In the genomic region with DNA sequence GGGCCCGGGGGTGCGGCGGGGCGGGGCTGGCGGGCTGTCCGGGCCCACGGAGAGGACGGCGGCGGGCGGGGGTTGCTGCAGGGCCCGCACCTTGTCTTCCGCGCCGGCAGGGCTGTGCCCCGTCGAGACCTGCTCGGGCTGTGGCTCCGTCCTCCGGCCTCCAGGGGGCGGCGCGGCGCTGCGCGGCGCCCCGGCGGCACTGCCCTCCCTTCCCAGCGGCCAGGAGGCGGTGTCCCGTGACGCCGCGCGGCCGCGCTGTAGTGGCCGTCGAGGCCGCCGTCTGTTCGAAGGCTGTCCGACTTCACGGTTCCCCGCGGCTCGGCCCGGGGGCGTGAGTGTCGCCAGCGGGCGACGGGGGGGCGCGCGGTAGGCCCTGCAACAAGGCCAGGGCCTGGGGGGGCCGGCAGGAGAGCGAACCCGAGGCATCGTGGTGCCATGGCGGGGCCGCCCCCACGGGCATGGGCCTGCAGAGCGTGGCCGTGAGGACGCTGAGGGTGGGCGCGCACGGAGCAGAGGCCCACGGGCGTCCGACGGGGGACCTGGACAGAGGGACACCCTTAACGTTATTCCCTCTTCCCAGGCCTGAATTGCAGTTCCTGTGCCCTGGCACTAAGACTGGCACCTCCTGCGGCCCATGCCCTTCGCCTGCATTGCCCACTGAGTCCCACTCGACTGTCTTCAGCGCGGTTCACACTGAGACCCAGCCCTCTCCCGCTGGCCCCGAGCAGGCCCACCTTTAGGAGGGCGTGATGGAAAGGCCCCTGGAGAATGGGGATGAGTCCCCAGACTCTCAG, we compare ENCODE assay signal across 1 cellular context.
TF ChIP-seq lines count a peak whose summit lies in the region.

A gene with protein sequence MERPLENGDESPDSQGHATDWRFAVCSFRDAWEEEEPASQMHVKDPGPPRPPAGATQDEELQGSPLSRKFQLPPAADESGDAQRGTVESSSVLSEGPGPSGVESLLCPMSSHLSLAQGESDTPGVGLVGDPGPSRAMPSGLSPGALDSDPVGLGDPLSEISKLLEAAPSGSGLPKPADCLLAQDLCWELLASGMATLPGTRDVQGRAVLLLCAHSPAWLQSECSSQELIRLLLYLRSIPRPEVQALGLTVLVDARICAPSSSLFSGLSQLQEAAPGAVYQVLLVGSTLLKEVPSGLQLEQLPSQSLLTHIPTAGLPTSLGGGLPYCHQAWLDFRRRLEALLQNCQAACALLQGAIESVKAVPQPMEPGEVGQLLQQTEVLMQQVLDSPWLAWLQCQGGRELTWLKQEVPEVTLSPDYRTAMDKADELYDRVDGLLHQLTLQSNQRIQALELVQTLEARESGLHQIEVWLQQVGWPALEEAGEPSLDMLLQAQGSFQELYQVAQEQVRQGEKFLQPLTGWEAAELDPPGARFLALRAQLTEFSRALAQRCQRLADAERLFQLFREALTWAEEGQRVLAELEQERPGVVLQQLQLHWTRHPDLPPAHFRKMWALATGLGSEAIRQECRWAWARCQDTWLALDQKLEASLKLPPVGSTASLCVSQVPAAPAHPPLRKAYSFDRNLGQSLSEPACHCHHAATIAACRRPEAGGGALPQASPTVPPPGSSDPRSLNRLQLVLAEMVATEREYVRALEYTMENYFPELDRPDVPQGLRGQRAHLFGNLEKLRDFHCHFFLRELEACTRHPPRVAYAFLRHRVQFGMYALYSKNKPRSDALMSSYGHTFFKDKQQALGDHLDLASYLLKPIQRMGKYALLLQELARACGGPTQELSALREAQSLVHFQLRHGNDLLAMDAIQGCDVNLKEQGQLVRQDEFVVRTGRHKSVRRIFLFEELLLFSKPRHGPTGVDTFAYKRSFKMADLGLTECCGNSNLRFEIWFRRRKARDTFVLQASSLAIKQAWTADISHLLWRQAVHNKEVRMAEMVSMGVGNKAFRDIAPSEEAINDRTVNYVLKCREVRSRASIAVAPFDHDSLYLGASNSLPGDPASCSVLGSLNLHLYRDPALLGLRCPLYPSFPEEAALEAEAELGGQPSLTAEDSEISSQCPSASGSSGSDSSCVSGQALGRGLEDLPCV (plus strand): TSS at position 237 of the 794 bp plus-strand sequence. CDS start 513 bp downstream, at position 750.

TF ChIP-seq in HepG2, 621 proteins besides CTCF, POLR2A, EP300 and RAD21 (continued from another document):
- TF ChIP-seq, protein P1, sequence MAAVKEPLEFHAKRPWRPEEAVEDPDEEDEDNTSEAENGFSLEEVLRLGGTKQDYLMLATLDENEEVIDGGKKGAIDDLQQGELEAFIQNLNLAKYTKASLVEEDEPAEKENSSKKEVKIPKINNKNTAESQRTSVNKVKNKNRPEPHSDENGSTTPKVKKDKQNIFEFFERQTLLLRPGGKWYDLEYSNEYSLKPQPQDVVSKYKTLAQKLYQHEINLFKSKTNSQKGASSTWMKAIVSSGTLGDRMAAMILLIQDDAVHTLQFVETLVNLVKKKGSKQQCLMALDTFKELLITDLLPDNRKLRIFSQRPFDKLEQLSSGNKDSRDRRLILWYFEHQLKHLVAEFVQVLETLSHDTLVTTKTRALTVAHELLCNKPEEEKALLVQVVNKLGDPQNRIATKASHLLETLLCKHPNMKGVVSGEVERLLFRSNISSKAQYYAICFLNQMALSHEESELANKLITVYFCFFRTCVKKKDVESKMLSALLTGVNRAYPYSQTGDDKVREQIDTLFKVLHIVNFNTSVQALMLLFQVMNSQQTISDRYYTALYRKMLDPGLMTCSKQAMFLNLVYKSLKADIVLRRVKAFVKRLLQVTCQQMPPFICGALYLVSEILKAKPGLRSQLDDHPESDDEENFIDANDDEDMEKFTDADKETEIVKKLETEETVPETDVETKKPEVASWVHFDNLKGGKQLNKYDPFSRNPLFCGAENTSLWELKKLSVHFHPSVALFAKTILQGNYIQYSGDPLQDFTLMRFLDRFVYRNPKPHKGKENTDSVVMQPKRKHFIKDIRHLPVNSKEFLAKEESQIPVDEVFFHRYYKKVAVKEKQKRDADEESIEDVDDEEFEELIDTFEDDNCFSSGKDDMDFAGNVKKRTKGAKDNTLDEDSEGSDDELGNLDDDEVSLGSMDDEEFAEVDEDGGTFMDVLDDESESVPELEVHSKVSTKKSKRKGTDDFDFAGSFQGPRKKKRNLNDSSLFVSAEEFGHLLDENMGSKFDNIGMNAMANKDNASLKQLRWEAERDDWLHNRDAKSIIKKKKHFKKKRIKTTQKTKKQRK (IDR thresholded peaks at IDR 0.05; ENCODE audit: low read length) = no peak
- TF ChIP-seq, protein P2, sequence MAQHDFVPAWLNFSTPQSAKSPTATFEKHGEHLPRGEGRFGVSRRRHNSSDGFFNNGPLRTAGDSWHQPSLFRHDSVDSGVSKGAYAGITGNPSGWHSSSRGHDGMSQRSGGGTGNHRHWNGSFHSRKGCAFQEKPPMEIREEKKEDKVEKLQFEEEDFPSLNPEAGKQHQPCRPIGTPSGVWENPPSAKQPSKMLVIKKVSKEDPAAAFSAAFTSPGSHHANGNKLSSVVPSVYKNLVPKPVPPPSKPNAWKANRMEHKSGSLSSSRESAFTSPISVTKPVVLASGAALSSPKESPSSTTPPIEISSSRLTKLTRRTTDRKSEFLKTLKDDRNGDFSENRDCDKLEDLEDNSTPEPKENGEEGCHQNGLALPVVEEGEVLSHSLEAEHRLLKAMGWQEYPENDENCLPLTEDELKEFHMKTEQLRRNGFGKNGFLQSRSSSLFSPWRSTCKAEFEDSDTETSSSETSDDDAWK (CRISPR knock-in tag; IDR thresholded peaks at IDR 0.05) = no peak
- no peak for TF ChIP-seq ZNF737 (CRISPR knock-in tag; IDR thresholded peaks at IDR 0.05; ENCODE audit: borderline replicate concordance)
TF ChIP-seq in HepG2: peak in this region for 241.
